29 cellular contexts compared by ENCODE assay signal in genomic region chrX:111329370-111329769, GRCh38.
"Had no signal": no experiment of that assay in that cellular context is flagged by ENCODE, and none has a peak within 500 bp of the region (broad histone marks: within the 10 kb centered on the region; RNA-seq: fewer than 3 reads in every experiment).

No MANE protein-coding gene starts in this region.

- H3K36me3 Mint-ChIP-seq: stimulated activated effector memory CD8-positive, alpha-beta T cell treated with anti-CD3 and anti-CD28 coated beads, Interleukin-12 subunit alpha, Interleukin-12 subunit beta, amount 100 ng/mL, for 72 hours; stimulated activated memory B cell treated with anti-CD40 and anti-IgM and Interleukin-4, amounts not matched to agents 10 μg/mL and 1 μg/mL and 100 μg/mL, for 72 hours; stimulated activated naive B cell treated with anti-CD40 and anti-IgM and Interleukin-4, amounts not matched to agents 10 μg/mL and 1 μg/mL and 100 μg/mL, for 72 hours had no signal

- H3K27ac ChIP-seq: stomach, suprapubic skin, testis, thoracic aorta, thyroid gland, tibial artery, tibial nerve, transverse colon, upper lobe of left lung, upper lobe of right lung, uterus, vagina had no signal

- H3K4me1 ChIP-seq: stomach, suprapubic skin, testis, thyroid gland, tibial artery, tibial nerve, transverse colon, upper lobe of left lung, upper lobe of right lung, uterus, vagina had no signal

- H3K9me3 Mint-ChIP-seq: stimulated activated effector memory CD8-positive, alpha-beta T cell treated with anti-CD3 and anti-CD28 coated beads, Interleukin-12 subunit alpha, Interleukin-12 subunit beta, amount 100 ng/mL, for 72 hours; stimulated activated memory B cell treated with anti-CD40 and anti-IgM and Interleukin-4, amounts not matched to agents 10 μg/mL and 1 μg/mL and 100 μg/mL, for 72 hours; stimulated activated naive B cell treated with anti-CD40 and anti-IgM and Interleukin-4, amounts not matched to agents 10 μg/mL and 1 μg/mL and 100 μg/mL, for 72 hours; stimulated activated naive CD8-positive, alpha-beta T cell treated with anti-CD3 and anti-CD28 coated beads, Interleukin-15, amount 100 ng/mL, for 72 hours; stimulated activated naive CD8-positive, alpha-beta T cell treated with anti-CD3 and anti-CD28 coated beads, Interleukin-15, Interleukin-2, amounts not matched to agents 100 ng/mL and 50 ng/mL, for 24 hours; type B pancreatic cell had no signal

- DNase-seq: stimulated activated CD4-positive, alpha-beta T cell treated with anti-CD3 and anti-CD28 coated beads, Interleukin-2, amount 100 ng/mL, for 48 hours; stimulated activated CD4-positive, alpha-beta T cell treated with anti-CD3 and anti-CD28 coated beads, Interleukin-4, amount 100 ng/mL, for 1 hour; stimulated activated CD4-positive, alpha-beta T cell treated with anti-CD3 and anti-CD28 coated beads, Interleukin-4, amount 100 ng/mL, for 24 hours; stimulated activated CD4-positive, alpha-beta T cell treated with anti-CD3 and anti-CD28 coated beads, Interleukin-4, amount 100 ng/mL, for 4 hours; stimulated activated CD8-positive, alpha-beta memory T cell treated with anti-CD3 and anti-CD28 coated beads, Interleukin-4, amount 100 ng/mL, for 48 hours; stimulated activated naive B cell treated with anti-CD40 and anti-IgM and Interleukin-4, amounts not matched to agents 10 μg/mL and 1 μg/mL and 100 μg/mL, for 72 hours; stimulated activated naive CD4-positive, alpha-beta T cell; stimulated activated naive CD4-positive, alpha-beta T cell treated with Interleukin-2 at 50 U/mL for 16 hours; stimulated activated naive CD8-positive, alpha-beta T cell treated with anti-CD3 and anti-CD28 coated beads, Interleukin-15, amount 100 ng/mL, for 72 hours; stimulated activated naive CD8-positive, alpha-beta T cell treated with anti-CD3 and anti-CD28 coated beads, Interleukin-15, Interleukin-2, amounts not matched to agents 100 U/mL and 50 U/mL, for 24 hours; stomach; substantia nigra; testis; thyroid gland; tibial artery; transverse colon; trophoblast cell; upper lobe of left lung; upper lobe of right lung; uterus had no signal

- H3K9me3 ChIP-seq: suprapubic skin, testis, thoracic aorta, thyroid gland, tibial nerve, transverse colon, upper lobe of left lung, upper lobe of right lung, uterus, vagina had no signal

- H3K36me3 ChIP-seq: stomach, suprapubic skin, thoracic aorta, thyroid gland, tibial artery, tibial nerve, transverse colon, upper lobe of left lung, upper lobe of right lung, uterus, vagina had no signal

- H3K4me1 Mint-ChIP-seq: stimulated activated effector memory CD8-positive, alpha-beta T cell treated with anti-CD3 and anti-CD28 coated beads, Interleukin-12 subunit alpha, Interleukin-12 subunit beta, amount 100 ng/mL, for 72 hours; stimulated activated memory B cell treated with anti-CD40 and anti-IgM and Interleukin-4, amounts not matched to agents 10 μg/mL and 1 μg/mL and 100 μg/mL, for 72 hours; stimulated activated naive B cell treated with anti-CD40 and anti-IgM and Interleukin-4, amounts not matched to agents 10 μg/mL and 1 μg/mL and 100 μg/mL, for 72 hours; stimulated activated naive CD8-positive, alpha-beta T cell treated with anti-CD3 and anti-CD28 coated beads, Interleukin-15, amount 100 ng/mL, for 72 hours had no signal

- H3K4me3 ChIP-seq: stomach, suprapubic skin, testis, thoracic aorta, thyroid gland, tibial artery, tibial nerve, transverse colon, upper lobe of left lung, upper lobe of right lung, uterus, vagina had no signal

- FAIRE-seq: urothelium cell line had no signal

- ATAC-seq: stimulated activated effector memory CD8-positive, alpha-beta T cell treated with anti-CD3 and anti-CD28 coated beads, Interleukin-12 subunit alpha, Interleukin-12 subunit beta, amount 100 ng/mL, for 72 hours; stimulated activated memory B cell treated with anti-CD40 and anti-IgM and Interleukin-4, amounts not matched to agents 10 μg/mL and 1 μg/mL and 100 μg/mL, for 72 hours; stimulated activated naive B cell treated with anti-CD40 and anti-IgM and Interleukin-4, amounts not matched to agents 10 μg/mL and 1 μg/mL and 100 μg/mL, for 72 hours; stimulated activated naive CD8-positive, alpha-beta T cell treated with anti-CD3 and anti-CD28 coated beads, Interleukin-15, amount 100 ng/mL, for 72 hours; stimulated activated naive CD8-positive, alpha-beta T cell treated with anti-CD3 and anti-CD28 coated beads, Interleukin-15, Interleukin-2, amounts not matched to agents 100 U/mL and 50 U/mL, for 24 hours; upper lobe of right lung had no signal

- H3K27me3 ChIP-seq: suprapubic skin, testis, thyroid gland, tibial artery, transverse colon, upper lobe of left lung, upper lobe of right lung, uterus, vagina had no signal

- H3K4me3 Mint-ChIP-seq: stimulated activated effector memory CD8-positive, alpha-beta T cell treated with anti-CD3 and anti-CD28 coated beads, Interleukin-12 subunit alpha, Interleukin-12 subunit beta, amount 100 ng/mL, for 72 hours; stimulated activated memory B cell treated with anti-CD40 and anti-IgM and Interleukin-4, amounts not matched to agents 10 μg/mL and 1 μg/mL and 100 μg/mL, for 72 hours; stimulated activated naive B cell treated with anti-CD40 and anti-IgM and Interleukin-4, amounts not matched to agents 10 μg/mL and 1 μg/mL and 100 μg/mL, for 72 hours; stimulated activated naive CD8-positive, alpha-beta T cell treated with anti-CD3 and anti-CD28 coated beads, Interleukin-15, amount 100 ng/mL, for 72 hours; stimulated activated naive CD8-positive, alpha-beta T cell treated with anti-CD3 and anti-CD28 coated beads, Interleukin-15, Interleukin-2, amounts not matched to agents 100 ng/mL and 50 ng/mL, for 24 hours; type B pancreatic cell had no signal

- H3K27ac Mint-ChIP-seq: stimulated activated effector memory CD8-positive, alpha-beta T cell treated with anti-CD3 and anti-CD28 coated beads, Interleukin-12 subunit alpha, Interleukin-12 subunit beta, amount 100 ng/mL, for 72 hours; stimulated activated memory B cell treated with anti-CD40 and anti-IgM and Interleukin-4, amounts not matched to agents 10 μg/mL and 1 μg/mL and 100 μg/mL, for 72 hours; stimulated activated naive B cell treated with anti-CD40 and anti-IgM and Interleukin-4, amounts not matched to agents 10 μg/mL and 1 μg/mL and 100 μg/mL, for 72 hours; stimulated activated naive CD8-positive, alpha-beta T cell treated with anti-CD3 and anti-CD28 coated beads, Interleukin-15, Interleukin-2, amounts not matched to agents 100 ng/mL and 50 ng/mL, for 24 hours; type B pancreatic cell had no signal

- H3K27me3 Mint-ChIP-seq: stimulated activated memory B cell treated with anti-CD40 and anti-IgM and Interleukin-4, amounts not matched to agents 10 μg/mL and 1 μg/mL and 100 μg/mL, for 72 hours; stimulated activated naive B cell treated with anti-CD40 and anti-IgM and Interleukin-4, amounts not matched to agents 10 μg/mL and 1 μg/mL and 100 μg/mL, for 72 hours; stimulated activated naive CD8-positive, alpha-beta T cell treated with anti-CD3 and anti-CD28 coated beads, Interleukin-15, amount 100 ng/mL, for 72 hours; stimulated activated naive CD8-positive, alpha-beta T cell treated with anti-CD3 and anti-CD28 coated beads, Interleukin-15, Interleukin-2, amounts not matched to agents 100 ng/mL and 50 ng/mL, for 24 hours; type B pancreatic cell had no signal
